8 cellular contexts compared by ENCODE assay signal in the genomic region with DNA sequence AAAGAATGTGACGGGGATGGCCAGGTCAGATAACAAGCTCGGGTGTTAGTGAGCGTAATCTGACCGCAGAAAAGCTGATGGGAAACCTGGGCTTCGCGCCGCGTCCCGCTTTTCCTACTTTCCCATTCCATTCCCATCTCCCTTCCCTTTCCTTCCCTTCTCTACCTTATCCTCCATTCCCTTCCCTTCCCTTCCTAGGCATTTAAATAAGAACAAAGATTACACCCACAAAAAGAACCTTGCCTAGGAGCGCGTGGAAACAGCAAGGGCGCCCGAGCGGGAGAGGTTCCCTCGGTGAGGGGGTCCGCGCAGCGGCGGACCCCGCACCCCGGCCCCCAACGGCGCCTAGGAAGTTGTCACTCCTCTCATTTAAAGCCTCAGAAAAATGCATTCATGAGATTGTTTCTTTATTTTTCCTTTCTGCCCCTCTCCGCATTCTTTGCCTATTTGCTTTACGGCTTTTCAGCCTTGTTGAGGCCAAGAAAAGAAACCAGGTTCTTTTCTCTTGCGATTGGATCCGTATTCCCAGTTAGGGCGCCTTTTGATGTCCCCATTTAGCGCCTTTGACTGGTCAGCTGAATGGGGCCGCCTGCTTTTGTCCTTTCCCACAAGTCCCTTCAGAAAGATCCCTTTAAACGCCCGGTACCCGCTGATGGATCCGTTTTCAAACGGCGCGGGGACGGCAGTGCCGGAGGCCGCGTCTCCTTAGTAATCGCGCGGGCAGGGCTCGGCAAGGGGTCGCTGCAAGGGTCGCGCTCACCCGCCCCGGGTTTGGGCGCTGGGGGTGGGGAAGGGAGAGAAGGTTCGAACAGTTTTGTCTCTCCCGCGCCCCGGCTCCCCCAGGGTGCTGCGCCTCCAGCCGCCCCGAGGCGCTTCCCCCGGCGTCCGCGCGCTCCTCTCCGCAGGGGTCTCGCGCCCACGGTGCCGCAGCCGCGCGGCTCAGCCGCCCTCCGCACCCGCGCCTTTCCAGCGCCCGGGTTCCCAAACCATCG. TPM values are rescaled to one million over a fixed set of nuclear protein-coding genes. Genes with fewer than 3 reads are reported as not detected.
A peak's percentile ranks its signal among the peaks of the same experiment; 100 is the strongest.
DNase-seq lines count a peak whose midpoint lies in the region; ATAC-seq and TF ChIP-seq lines count a peak whose summit lies in the region.

No MANE protein-coding gene starts in this region.

- TF ChIP-seq CTCF in Panc1 (IDR thresholded peaks at IDR 0.05) (no peak), fibroblast of villous mesenchyme (IDR thresholded peaks at IDR 0.05; ENCODE audit: insufficient read depth, low read depth, low read length) (no peak), psoas muscle (IDR thresholded peaks at IDR 0.05) (no peak), OCI-LY7 (conservative IDR thresholded peaks at IDR 0.05; ENCODE audit: low read length) (no peak)

- no peak for ATAC-seq in Panc1
- ATAC-seq in psoas muscle, result peak in 1 of 4 donors; percentile 41
- no peak for ATAC-seq in GM19463 (IDR thresholded peaks at IDR 0.05; ENCODE audit: unreplicated experiment)
- ATAC-seq in GM18861 (IDR thresholded peaks at IDR 0.05; ENCODE audit: unreplicated experiment), result no peak

- no peak overlapping the region for H3K4me2 ChIP-seq in OCI-LY7 (ENCODE audit: low read length)

- peak; percentile 13 for DNase-seq in EH (ENCODE audit: low read depth)
- DNase-seq in Panc1 (ENCODE audit: low read depth, low spot score), result no peak
- no peak for DNase-seq in fibroblast of villous mesenchyme (ENCODE audit: low read depth)
- DNase-seq in psoas muscle, result peak in 1 of 2 donors; percentile 36
- DNase-seq in superior temporal gyrus (ENCODE audit: extremely low spot score), result no peak
- DNase-seq in OCI-LY7 (ENCODE audit: low spot score), result no peak

- H4K20me1 ChIP-seq in OCI-LY7 (ENCODE audit: insufficient read depth, low read length), result no peaks in the 10 kb centered on the region

- no peaks in the 10 kb centered on the region for H3K79me2 ChIP-seq in OCI-LY7 (ENCODE audit: insufficient read depth, low read depth, low read length)

- 1 to 2% (median 1%) methylated on average over 69 to 79 of the region's 79 CpGs for WGBS in psoas muscle, 3 donors

- in situ Hi-C loops in Panc1 (cut with HindIII; ENCODE audit: low pct_unique_long_range_greater_than_20kb, low sequenced_read_pairs), result no loop called here

- intact Hi-C loops in Panc1 (cut with micrococcal nuclease; ENCODE audit: unreplicated experiment), result loop anchor here (5.0 kb wide), 1 partner anchor 599 kb away; no protein-coding TSS in a partner anchor
- intact Hi-C loops in psoas muscle (cut with DNase I), result no loop called here
- intact Hi-C loops in OCI-LY7 (cut with micrococcal nuclease; ENCODE audit: unreplicated experiment), result no loop called here

- H3K36me3 ChIP-seq in Panc1 (ENCODE audit: control insufficient read depth, insufficient read depth, low read length) (no peaks in the 10 kb centered on the region), psoas muscle (ENCODE audit: insufficient read depth in 1 of 2, low read depth in 1 of 2) (no peaks in the 10 kb centered on the region), OCI-LY7 (ENCODE audit: insufficient read depth, low read length) (no peaks in the 10 kb centered on the region)

- no TSS peak for BruUV-seq in Panc1 (replicated peaks; lab: Mats Ljungman, UMichigan)
- BruUV-seq in OCI-LY7 (replicated peaks; lab: Mats Ljungman, UMichigan), result no TSS peak

- CTCF ChIA-PET in Panc1 (lab: Charles Lee) (no interaction called here), OCI-LY7 (lab: Charles Lee; ENCODE audit: unreplicated experiment) (no interaction called here)

- H3K27me3 ChIP-seq in Panc1 (ENCODE audit: control insufficient read depth, insufficient read depth, low read length) (0 out of 2 replicates have a peak, but pooled peaks cover 2% of the 10 kb centered on the region), psoas muscle (ENCODE audit: insufficient read depth in 3 of 3, low read length in 2 of 3) (peaks cover 2 to 67% (median 35%) of the 10 kb centered on the region in 3 donors)

- no peak overlapping the region for H3K27ac ChIP-seq in Panc1 (ENCODE audit: low read length)
- H3K27ac ChIP-seq in psoas muscle, result no peak overlapping the region
- H3K27ac ChIP-seq in OCI-LY7 (ENCODE audit: low read depth, low read length, poor library complexity, severe bottlenecking), result no peak overlapping the region

- H3K4me3 ChIP-seq in Panc1 (ENCODE audit: low read depth in 2 of 2, low read length in 2 of 2) (peak overlapping the region; percentile 18 to 27), fibroblast of villous mesenchyme (ENCODE audit: low read depth, low read length) (peak overlapping the region; percentile 3), psoas muscle (peak overlapping the region; percentile 67), OCI-LY7 (ENCODE audit: low read depth, low read length, poor library complexity, severe bottlenecking) (no peak overlapping the region)

- no peak overlapping the region for H2AFZ ChIP-seq in OCI-LY7 (ENCODE audit: low read length)

- no peaks in the 10 kb centered on the region for H3K4me1 ChIP-seq in Panc1 (ENCODE audit: control insufficient read depth, insufficient read depth, low read length)
- H3K4me1 ChIP-seq in psoas muscle, result peaks cover 24% of the 10 kb centered on the region
- no peaks in the 10 kb centered on the region for H3K4me1 ChIP-seq in OCI-LY7 (ENCODE audit: insufficient read depth, low read length, poor library complexity, severe bottlenecking)

- POLR2A ChIA-PET in Panc1 (lab: Charles Lee), result no interaction called here
- POLR2A ChIA-PET in OCI-LY7 (lab: Charles Lee), result no interaction called here

- no peaks in the 10 kb centered on the region for H3K9me2 ChIP-seq in OCI-LY7 (ENCODE audit: insufficient read depth, low read length)

- H3K9me3 ChIP-seq in Panc1 (ENCODE audit: control insufficient read depth, insufficient read depth, low read depth, low read length), result no peaks in the 10 kb centered on the region
- no peaks in the 10 kb centered on the region for H3K9me3 ChIP-seq in psoas muscle
- H3K9me3 ChIP-seq in OCI-LY7 (ENCODE audit: low read length), result no peaks in the 10 kb centered on the region

RNA-seq across cellular contexts. Expression of gene TMEM33, which starts 54.1 kb away (rescaled TPM):
- total RNA-seq in Panc1 (2021; ENCODE audit: unreplicated experiment) (48.1 TPM), fibroblast of villous mesenchyme (48.3 and 58.7 TPM in 2 replicates), psoas muscle (10 to 100 TPM; 24.2 to 39.2 (median 28.8) TPM), OCI-LY7 (2022) (43.0 and 46.6 TPM in 2 replicates)
- 17.9 TPM for polyA plus RNA-seq in Panc1 (2012; ENCODE audit: insufficient read length)
- polyA plus RNA-seq in psoas muscle, result 10 to 100 TPM in 2 of 3 donors, 1 to 10 TPM in 1; 6.8 to 20.5 (median 16.2) TPM
- total RNA-seq in OCI-LY7 (2014; rRNA removed; shearing (Covaris generic)), result 21.0 and 25.7 TPM in 2 replicates
